18 cellular contexts compared by ENCODE assay signal in the genomic region with DNA sequence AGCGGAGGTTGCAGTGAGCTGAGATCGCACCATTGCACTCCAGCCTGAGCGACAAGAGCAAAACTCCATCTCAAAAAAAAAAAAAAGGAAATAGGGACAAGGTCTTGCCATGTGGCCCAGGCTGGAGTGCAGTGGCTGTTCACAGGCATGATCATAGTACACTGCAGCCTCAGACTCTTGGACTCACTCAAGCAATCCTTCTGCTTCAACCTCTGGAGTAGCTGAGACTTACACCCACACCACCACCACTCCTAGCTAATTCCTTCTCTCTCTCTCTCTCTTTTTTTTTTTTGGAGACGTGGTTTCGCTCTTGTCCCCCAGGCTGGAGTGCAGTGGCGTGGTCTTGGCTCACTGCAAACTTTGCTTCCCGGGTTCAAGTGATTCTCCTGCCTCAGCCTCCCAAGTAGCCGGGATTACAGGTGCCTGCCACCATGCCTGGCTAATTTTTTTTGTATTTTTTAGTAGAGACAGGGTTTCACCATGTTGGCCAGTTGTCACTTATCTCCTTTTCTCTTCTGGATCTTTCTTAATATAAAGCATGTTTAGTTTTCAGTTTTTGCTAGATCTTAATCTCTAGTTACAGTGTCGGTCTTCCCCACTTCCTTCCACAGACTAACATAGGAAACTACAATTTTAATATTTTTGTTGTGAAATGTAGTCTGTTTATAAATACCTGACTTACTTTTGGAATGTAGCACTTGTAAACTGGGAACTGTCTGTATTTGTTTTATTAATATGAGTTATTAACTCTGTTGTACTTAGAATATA. TPM values are rescaled to one million over a fixed set of nuclear protein-coding genes. Genes with fewer than 3 reads are reported as not detected.
DNase-seq lines count a peak whose midpoint lies in the region; ATAC-seq, FAIRE-seq and TF ChIP-seq lines count a peak whose summit lies in the region.
"Had no signal": no experiment of that assay in that cellular context is flagged by ENCODE, and none has a peak within 500 bp of the region (broad histone marks: within the 10 kb centered on the region; RNA-seq: fewer than 3 reads in every experiment).

No MANE protein-coding gene starts in this region.

- no peaks in the 10 kb centered on the region for H3K27me3 Mint-ChIP-seq in activated naive CD4-positive, alpha-beta T cell treated with anti-CD3 and anti-CD28 coated beads, Interleukin-2, amount 10 ng/mL, durations not matched to agents 7 days and 5 days

- no TSS peak for BruUV-seq in K562 (replicated peaks; lab: Mats Ljungman, UMichigan)

- H3K4me3 Mint-ChIP-seq in activated naive CD4-positive, alpha-beta T cell treated with anti-CD3 and anti-CD28 coated beads, Interleukin-2, amount 10 ng/mL, durations not matched to agents 7 days and 5 days: peak overlapping the region; percentile 20
- H3K4me3 Mint-ChIP-seq: endodermal cell, nephron had no signal

- H3K4me2 ChIP-seq in K562 (ENCODE audit: insufficient read depth, low read length): no peak overlapping the region

- CTCF ChIA-PET in activated naive CD4-positive, alpha-beta T cell treated with anti-CD3 and anti-CD28 coated beads, Interleukin-2, amount 10 ng/mL, durations not matched to agents 7 days and 5 days (lab: Charles Lee): interaction anchor here (0.7 to 3.4 kb wide), 2 partner anchors 34 to 49 kb away, joined by 3 to 9 read pairs; no protein-coding TSS in a partner anchor
- CTCF ChIA-PET in K562 (lab: Yijun Ruan, JAX; ENCODE audit: low intra/inter-chr PET ratio): interaction anchor here (0.7 kb wide), 1 partner anchor 35 kb away, joined by 4 read pairs; no protein-coding TSS in a partner anchor

- no peaks in the 10 kb centered on the region for H3K27me3 ChIP-seq in K562 (ENCODE audit: control insufficient read depth in 2 of 2, insufficient read depth in 2 of 2, low read length in 2 of 2)
- no peaks in the 10 kb centered on the region for H3K27me3 ChIP-seq in neutrophil
- no peaks in the 10 kb centered on the region for H3K27me3 ChIP-seq in esophagus muscularis mucosa
- H3K27me3 ChIP-seq: foreskin keratinocyte had no signal

- intact Hi-C loops in K562 (cut with micrococcal nuclease): no loop called here
- intact Hi-C loops in esophagus muscularis mucosa (cut with DNase I): no loop called here

- H3K4me1 ChIP-seq in K562 (replicated peaks in 1 of 2; ENCODE audit: control insufficient read depth in 2 of 2, insufficient read depth in 2 of 2, low read length in 2 of 2): no peaks in the 10 kb centered on the region; a peak in 1 of 5 replicates
- H3K4me1 ChIP-seq in neutrophil (ENCODE audit: control insufficient read depth in 1 of 2, insufficient read depth in 1 of 2, low read depth in 1 of 2, low read length in 1 of 2): no peaks in the 10 kb centered on the region
- H3K4me1 ChIP-seq in esophagus muscularis mucosa: peaks cover 0 to 16% (median 0%) of the 10 kb centered on the region in 4 donors

- no peak for DNase-seq in activated naive CD4-positive, alpha-beta T cell treated with anti-CD3 and anti-CD28 coated beads, Interleukin-2, amount 10 ng/mL, durations not matched to agents 7 days and 5 days
- no peak for DNase-seq in activated naive CD4-positive, alpha-beta T cell (lab: John Stamatoyannopoulos, UW)
- peak; percentile 22 for DNase-seq in NB4 (ENCODE audit: low read depth)
- no peak for DNase-seq in K562 (ENCODE audit: extremely low read depth in 1 of 4, low spot score in 3 of 4)
- no peak for DNase-seq in esophagus muscularis mucosa (ENCODE audit: extremely low spot score)
- DNase-seq in GM13977 (ENCODE audit: low spot score): no peak
- no peak for DNase-seq in nucleus accumbens (lab: John Stamatoyannopoulos, UW)
- DNase-seq: endodermal cell, Karpas-422, NCI-H146, NCI-H226, SIG-M5 had no signal

- H3K79me2 ChIP-seq in K562 (ENCODE audit: control insufficient read depth, insufficient read depth, low read length): peaks cover 20% of the 10 kb centered on the region

- no peak overlapping the region for H3K27ac ChIP-seq in K562 (ENCODE audit: extremely low read depth, low read depth, low read length)
- H3K27ac ChIP-seq in neutrophil: peak overlapping the region; percentile 24
- no peak overlapping the region for H3K27ac ChIP-seq in esophagus muscularis mucosa (replicated peaks in 1 of 4)
- H3K27ac ChIP-seq: foreskin keratinocyte had no signal

- in situ Hi-C loops in K562 (cut with MboI) (no loop called here), GM13977 (cut with MboI; ENCODE audit: low pct_unique_long_range_greater_than_20kb, low sequenced_read_pairs, unreplicated experiment) (no loop called here)

- H3K9ac ChIP-seq in K562 (ENCODE audit: insufficient read depth in 1 of 2, low read depth in 2 of 2, low read length in 2 of 2): no peak overlapping the region; a peak in 1 of 4 replicates

- TF ChIP-seq POLR2A in NB4 (IDR thresholded peaks at IDR 0.05; ENCODE audit: extremely low read depth, insufficient read length): no peak
- TF ChIP-seq POLR2A in K562 (conservative IDR thresholded peaks at IDR 0.05): no peak
- TF ChIP-seq POLR2A in esophagus muscularis mucosa (IDR thresholded peaks at IDR 0.05; ENCODE audit: low read depth): no peak

- H3K4me3 ChIP-seq in NB4 (ENCODE audit: low read depth, low read length) (no peak overlapping the region), K562 (no peak overlapping the region), neutrophil (ENCODE audit: low read depth in 1 of 2, low read length in 1 of 2) (no peak overlapping the region), esophagus muscularis mucosa (no peak overlapping the region)

- TF ChIP-seq CTCF in NB4 (IDR thresholded peaks at IDR 0.05; ENCODE audit: low read depth, low read length) (no peak), K562 (IDR thresholded peaks at IDR 0.05 in 2 of 3, conservative IDR thresholded peaks at IDR 0.05 in 1 of 3; ENCODE audit: insufficient read depth in 2 of 3, low read depth in 1 of 3, low read length in 3 of 3) (no peak), neutrophil (IDR thresholded peaks at IDR 0.05) (no peak), esophagus muscularis mucosa (IDR thresholded peaks at IDR 0.05) (no peak), GM13977 (IDR thresholded peaks at IDR 0.05; ENCODE audit: extremely low read depth, insufficient read depth, missing control alignments) (no peak)

- H3K36me3 Mint-ChIP-seq in activated naive CD4-positive, alpha-beta T cell treated with anti-CD3 and anti-CD28 coated beads, Interleukin-2, amount 10 ng/mL, durations not matched to agents 7 days and 5 days: peaks cover 35% of the 10 kb centered on the region

- no peaks in the 10 kb centered on the region for H3K9me3 Mint-ChIP-seq in activated naive CD4-positive, alpha-beta T cell treated with anti-CD3 and anti-CD28 coated beads, Interleukin-2, amount 10 ng/mL, durations not matched to agents 7 days and 5 days
- H3K9me3 Mint-ChIP-seq: endodermal cell, nephron had no signal

- H3K4me1 Mint-ChIP-seq in activated naive CD4-positive, alpha-beta T cell treated with anti-CD3 and anti-CD28 coated beads, Interleukin-2, amount 10 ng/mL, durations not matched to agents 7 days and 5 days: peaks cover 40% of the 10 kb centered on the region
- H3K4me1 Mint-ChIP-seq: endodermal cell, nephron had no signal

- TF ChIP-seq RAD21 in K562 (CRISPR knock-in tag; conservative IDR thresholded peaks at IDR 0.05 in 1 of 2, IDR thresholded peaks at IDR 0.05 in 1 of 2): no peak

- H4K20me1 ChIP-seq in K562 (replicated peaks; ENCODE audit: control insufficient read depth, insufficient read depth, low read length): no peaks in the 10 kb centered on the region

- FAIRE-seq in K562 (lab: Jason Lieb, UNC): no peak
- FAIRE-seq: GM18507 had no signal

- 84% methylated on average over 6 of the region's 9 CpGs for WGBS in K562 (ENCODE audit: insufficient coverage, low coverage, missing lambda C conversion rate)
- WGBS in esophagus muscularis mucosa: 92% methylated on average over 9 of the region's 9 CpGs

- H2AFZ ChIP-seq in K562 (ENCODE audit: low read depth, low read length): no peak overlapping the region

- H3K36me3 ChIP-seq in K562 (ENCODE audit: control insufficient read depth, insufficient read depth, low read length): peaks cover 12% of the 10 kb centered on the region; the same call in 1 of the 3 replicates
- H3K36me3 ChIP-seq in neutrophil: peaks cover 31% of the 10 kb centered on the region
- peaks cover under 1 to 15% (median 13%) of the 10 kb centered on the region in 4 donors for H3K36me3 ChIP-seq in esophagus muscularis mucosa

- H3K9me3 ChIP-seq in K562 (replicated peaks; ENCODE audit: control insufficient read depth, insufficient read depth, low read depth, low read length) (no peaks in the 10 kb centered on the region), neutrophil (no peaks in the 10 kb centered on the region), esophagus muscularis mucosa (no peaks in the 10 kb centered on the region)

- ATAC-seq in K562: peak; percentile 50; the same call in 1 of the 3 replicates
- ATAC-seq: foreskin keratinocyte had no signal

- no peak for TF ChIP-seq EP300 in K562 (IDR thresholded peaks at IDR 0.05; ENCODE audit: low read length)
- TF ChIP-seq EP300 in esophagus muscularis mucosa (IDR thresholded peaks at IDR 0.05): no peak

- no peaks in the 10 kb centered on the region for H3K9me1 ChIP-seq in K562 (ENCODE audit: control insufficient read depth, insufficient read depth, low read length)

- POLR2A ChIA-PET in K562 (lab: Yijun Ruan, JAX): interaction anchor here (0.6 to 1.1 kb wide), 3 partner anchors 12 to 54 kb away, joined by 3 to 4 read pairs (median 3); no protein-coding TSS in a partner anchor

- peak overlapping the region; percentile 68 for H3K27ac Mint-ChIP-seq in activated naive CD4-positive, alpha-beta T cell treated with anti-CD3 and anti-CD28 coated beads, Interleukin-2, amount 10 ng/mL, durations not matched to agents 7 days and 5 days
- H3K27ac Mint-ChIP-seq: endodermal cell, nephron had no signal

RNA-seq across cellular contexts. Expression of gene CBL, which starts 22.6 kb away (rescaled TPM):
- 15.7 and 23.8 TPM in 2 replicates for total RNA-seq in K562 (2011; cell fraction: chromatin; rRNA removed; ENCODE audit: low replicate concordance)
- 8.8 and 10.0 TPM in 2 replicates for total RNA-seq in K562 (2011; cell fraction: nucleolus; rRNA removed)
- 17.2 and 25.5 TPM in 2 replicates for total RNA-seq in K562 (2011; cell fraction: nucleoplasm; rRNA removed)
- total RNA-seq in K562 (2014; rRNA removed): 5.9 and 6.4 TPM in 2 replicates
- total RNA-seq in K562 (2014; rRNA removed; fragmentation: Illumina TruSeq; extraction: Trizol): 9.9 and 12.1 TPM in 2 replicates
- 7.6 and 8.2 TPM in 2 replicates for total RNA-seq in K562 (2015; rRNA removed; fragmentation: Illumina TruSeq; extraction: Trizol)
- total RNA-seq in K562 (2021): 21.9 and 24.9 TPM in 2 replicates
- polyA plus RNA-seq in K562 (2011; rRNA removed): 14.4 and 15.6 TPM in 2 replicates
- polyA plus RNA-seq in K562 (2011; cell fraction: cytosol; rRNA removed): 9.2 and 15.0 TPM in 2 replicates
- polyA plus RNA-seq in K562 (2011; cell fraction: nucleus; rRNA removed): 15.6 and 18.5 TPM in 2 replicates
- 9.6 and 11.7 TPM in 2 replicates for polyA plus RNA-seq in K562 (2012)
- 17.6 and 18.8 TPM in 2 replicates for polyA plus RNA-seq in K562 (2014; fragmentation: Illumina TruSeq; extraction: Trizol)
- polyA plus RNA-seq in K562 (2014; fragmentation: Nextera tagmentation; extraction: Ambion mirVana): 1 to 10 TPM; 3.2 to 6.2 TPM
- 10.7 and 10.9 TPM in 2 replicates for polyA plus RNA-seq in K562 (2014; rRNA removed)
- polyA minus RNA-seq in K562 (2011; rRNA and poly(A)+ RNA removed): 22.5 and 22.6 TPM in 2 replicates
- 15.1 and 17.8 TPM in 2 replicates for polyA minus RNA-seq in K562 (2011; cell fraction: cytosol; rRNA and poly(A)+ RNA removed)
- polyA minus RNA-seq in K562 (2011; cell fraction: nucleus; rRNA and poly(A)+ RNA removed): 8.1 and 11.1 TPM in 2 replicates
- total RNA-seq in esophagus muscularis mucosa: 10 to 100 TPM; 20.7 to 27.7 (median 24.1) TPM

RNA-seq across cellular contexts. Expression of gene NHERF4, which starts 43.4 kb away (rescaled TPM):
- not detected in 2 replicates for total RNA-seq in K562 (2011; cell fraction: chromatin; rRNA removed; ENCODE audit: low replicate concordance)
- not detected in 2 replicates for total RNA-seq in K562 (2011; cell fraction: nucleolus; rRNA removed)
- total RNA-seq in K562 (2011; cell fraction: nucleoplasm; rRNA removed): not detected in 2 replicates
- total RNA-seq in K562 (2014; rRNA removed): not detected in 2 replicates
- total RNA-seq in K562 (2014; rRNA removed; fragmentation: Illumina TruSeq; extraction: Trizol): not detected in 2 replicates
- total RNA-seq in K562 (2015; rRNA removed; fragmentation: Illumina TruSeq; extraction: Trizol): not detected in 2 replicates
- not detected in 2 replicates for total RNA-seq in K562 (2021)
- polyA plus RNA-seq in K562 (2011; rRNA removed): not detected in 2 replicates
- polyA plus RNA-seq in K562 (2011; cell fraction: cytosol; rRNA removed): not detected in 2 replicates
- polyA plus RNA-seq in K562 (2011; cell fraction: nucleus; rRNA removed): not detected in 2 replicates
- not detected in 2 replicates for polyA plus RNA-seq in K562 (2012)
- polyA plus RNA-seq in K562 (2014; fragmentation: Illumina TruSeq; extraction: Trizol): not detected in 2 replicates
- not detected for polyA plus RNA-seq in K562 (2014; fragmentation: Nextera tagmentation; extraction: Ambion mirVana)
- not detected in 2 replicates for polyA plus RNA-seq in K562 (2014; rRNA removed)
- not detected in 2 replicates for polyA minus RNA-seq in K562 (2011; rRNA and poly(A)+ RNA removed)
- not detected in 2 replicates for polyA minus RNA-seq in K562 (2011; cell fraction: cytosol; rRNA and poly(A)+ RNA removed)
- not detected in 2 replicates for polyA minus RNA-seq in K562 (2011; cell fraction: nucleus; rRNA and poly(A)+ RNA removed)
- under 1 TPM in 1 of 4 donors, not detected in 3; 0.29 TPM for total RNA-seq in esophagus muscularis mucosa
- total RNA-seq: cardiac septum, foreskin keratinocyte, temporal lobe had no signal
- polyA plus RNA-seq: foreskin keratinocyte had no signal
